ENCODE assay signal across 8 cellular contexts in the genomic region with DNA sequence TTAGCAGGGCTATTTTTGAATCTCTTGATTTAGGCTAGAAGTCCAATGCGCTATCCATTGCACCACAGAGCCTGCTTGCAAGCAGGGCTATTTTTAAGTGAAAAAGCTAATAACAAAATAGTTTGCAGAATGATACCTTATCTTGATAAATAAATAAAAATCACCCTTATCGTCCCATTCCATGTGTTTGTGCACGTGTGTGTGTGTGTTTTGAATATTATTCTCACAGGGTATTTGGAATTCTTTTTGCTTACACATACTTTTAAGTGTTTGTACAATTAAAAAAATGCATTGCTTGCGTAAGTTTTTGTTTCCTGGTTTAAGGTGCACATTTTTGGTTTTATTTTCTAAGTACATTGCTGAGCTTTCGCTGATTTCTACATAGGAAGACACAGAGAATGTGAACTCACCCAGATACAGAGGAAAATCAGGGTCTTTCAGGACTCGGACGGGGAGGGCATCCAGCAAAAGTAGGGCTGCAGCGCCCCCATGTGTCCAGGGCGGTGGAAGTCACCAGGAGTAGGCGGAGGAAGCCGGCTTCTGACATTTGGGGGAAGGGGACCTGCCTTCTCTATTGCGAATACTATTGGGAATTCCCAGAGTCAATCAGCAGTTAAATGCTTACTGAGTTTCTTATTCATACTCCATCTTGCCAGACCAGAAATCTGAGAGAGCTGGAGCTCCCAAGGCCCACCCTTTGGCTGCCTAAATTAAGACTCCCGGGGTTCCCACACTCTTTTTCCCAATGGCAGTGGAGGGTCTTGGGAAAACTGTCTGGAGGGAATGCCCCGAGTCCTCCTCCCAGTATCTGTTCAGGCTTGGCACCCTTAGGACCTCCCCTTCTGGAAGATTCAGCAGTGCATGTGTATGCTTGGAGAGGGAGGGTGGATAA. TPM values are rescaled to one million over a fixed set of nuclear protein-coding genes. Genes with fewer than 3 reads are reported as not detected.
DNase-seq lines count a peak whose midpoint lies in the region; ATAC-seq and TF ChIP-seq lines count a peak whose summit lies in the region.

No MANE protein-coding gene starts in this region.

- H3K4me1 ChIP-seq in KMS-11 (ENCODE audit: low read depth, poor library complexity, severe bottlenecking) (peaks cover 15% of the 10 kb centered on the region), RWPE2 (ENCODE audit: insufficient read depth, poor library complexity, severe bottlenecking) (peaks cover 10% of the 10 kb centered on the region), foreskin keratinocyte (peaks cover 13% of the 10 kb centered on the region), subcutaneous abdominal adipose tissue (ENCODE audit: control insufficient read depth in 5 of 5, insufficient read depth in 5 of 5, low read length in 5 of 5) (peaks cover 3 to 18% (median 8%) of the 10 kb centered on the region in 5 donors)

- DNase-seq in AG20443 (ENCODE audit: low spot score) (peak; percentile 89), GM19238 (ENCODE audit: insufficient read length, low spot score) (peak; percentile 63), RWPE2 (ENCODE audit: low spot score) (no peak), activated gamma-delta T cell (lab: John Stamatoyannopoulos, UW) (peak; percentile 44), foreskin keratinocyte (peak; percentile 10 to 47), non-pigmented ciliary epithelial cell (ENCODE audit: low read depth) (peak; percentile 38)

- H3K27me3 ChIP-seq in KMS-11 (ENCODE audit: insufficient read depth, low read depth) (no peaks in the 10 kb centered on the region), RWPE2 (ENCODE audit: insufficient read depth, poor library complexity, severe bottlenecking) (no peaks in the 10 kb centered on the region), foreskin keratinocyte (peaks cover 18% of the 10 kb centered on the region), subcutaneous abdominal adipose tissue (ENCODE audit: control insufficient read depth in 5 of 5, insufficient read depth in 4 of 5, low read length in 5 of 5) (no peaks in the 10 kb centered on the region)

- H3K36me3 ChIP-seq in KMS-11 (ENCODE audit: insufficient read depth) (no peaks in the 10 kb centered on the region), RWPE2 (ENCODE audit: low read depth) (no peaks in the 10 kb centered on the region), subcutaneous abdominal adipose tissue (ENCODE audit: control insufficient read depth in 5 of 5, insufficient read depth in 5 of 5, low read length in 5 of 5) (no peaks in the 10 kb centered on the region)

- peak overlapping the region; percentile 8; the same call in 1 of the 2 replicates for H3K4me2 ChIP-seq in KMS-11

- ATAC-seq in RWPE2 (ENCODE audit: low read depth): peak; percentile 61
- peak; percentile 72 for ATAC-seq in foreskin keratinocyte

- H3K9me3 ChIP-seq in RWPE2 (ENCODE audit: severe bottlenecking) (no peaks in the 10 kb centered on the region), subcutaneous abdominal adipose tissue (ENCODE audit: control insufficient read depth in 5 of 5, low read length in 5 of 5) (no peaks in the 10 kb centered on the region)

- H4K20me1 ChIP-seq in KMS-11 (ENCODE audit: insufficient read depth): no peaks in the 10 kb centered on the region

- no peak overlapping the region for H3K27ac ChIP-seq in KMS-11
- no peak overlapping the region for H3K27ac ChIP-seq in RWPE2 (ENCODE audit: poor library complexity, severe bottlenecking)
- H3K27ac ChIP-seq in foreskin keratinocyte: no peak overlapping the region
- H3K27ac ChIP-seq in subcutaneous abdominal adipose tissue (ENCODE audit: low read depth, low read length): no peak overlapping the region

- no peak overlapping the region for H3K4me3 ChIP-seq in KMS-11 (IDR thresholded peaks at IDR 0.05; ENCODE audit: insufficient read depth, low read depth, low read length)
- no peak overlapping the region for H3K4me3 ChIP-seq in RWPE2 (ENCODE audit: severe bottlenecking)
- peak overlapping the region in 4 of 5 donors; percentile 33 to 55 (median 42) for H3K4me3 ChIP-seq in subcutaneous abdominal adipose tissue (ENCODE audit: low read depth in 1 of 5, low read length in 5 of 5)

- H2AFZ ChIP-seq in KMS-11 (ENCODE audit: low read depth): no peak overlapping the region

- TF ChIP-seq CTCF in KMS-11 (conservative IDR thresholded peaks at IDR 0.05; ENCODE audit: low read depth, low read length) (peak; percentile 97), RWPE2 (IDR thresholded peaks at IDR 0.05; ENCODE audit: poor library complexity, severe bottlenecking) (peak; percentile 92), foreskin keratinocyte (conservative IDR thresholded peaks at IDR 0.05) (peak; percentile 91)

- H3K9ac ChIP-seq in KMS-11: no peak overlapping the region
- H3K9ac ChIP-seq in subcutaneous abdominal adipose tissue (ENCODE audit: low read length in 5 of 5): peak overlapping the region in 1 of 5 donors; percentile 47

- H3K79me2 ChIP-seq in KMS-11 (ENCODE audit: insufficient read depth, low read depth): no peaks in the 10 kb centered on the region

RNA-seq across cellular contexts. Expression of gene SLC1A2, which starts 27.2 kb away (rescaled TPM):
- total RNA-seq in foreskin keratinocyte: not detected in 2 replicates
- polyA plus RNA-seq in foreskin keratinocyte: not detected in 2 replicates

Comparison
In these comparisons a context has a peak if more than half of its experiments do, and no peak if none do; other contexts are left out.
1. H3K4me3 ChIP-seq: peak in subcutaneous abdominal adipose tissue (4 of 5); none in KMS-11 (single experiment) and RWPE2 (single experiment).
2. Peak in every context shown above with its lines, with median percentiles within 50 percentile points of each other: CTCF ChIP-seq.